ENCODE assay signal across 8 cellular contexts in the genomic region with DNA sequence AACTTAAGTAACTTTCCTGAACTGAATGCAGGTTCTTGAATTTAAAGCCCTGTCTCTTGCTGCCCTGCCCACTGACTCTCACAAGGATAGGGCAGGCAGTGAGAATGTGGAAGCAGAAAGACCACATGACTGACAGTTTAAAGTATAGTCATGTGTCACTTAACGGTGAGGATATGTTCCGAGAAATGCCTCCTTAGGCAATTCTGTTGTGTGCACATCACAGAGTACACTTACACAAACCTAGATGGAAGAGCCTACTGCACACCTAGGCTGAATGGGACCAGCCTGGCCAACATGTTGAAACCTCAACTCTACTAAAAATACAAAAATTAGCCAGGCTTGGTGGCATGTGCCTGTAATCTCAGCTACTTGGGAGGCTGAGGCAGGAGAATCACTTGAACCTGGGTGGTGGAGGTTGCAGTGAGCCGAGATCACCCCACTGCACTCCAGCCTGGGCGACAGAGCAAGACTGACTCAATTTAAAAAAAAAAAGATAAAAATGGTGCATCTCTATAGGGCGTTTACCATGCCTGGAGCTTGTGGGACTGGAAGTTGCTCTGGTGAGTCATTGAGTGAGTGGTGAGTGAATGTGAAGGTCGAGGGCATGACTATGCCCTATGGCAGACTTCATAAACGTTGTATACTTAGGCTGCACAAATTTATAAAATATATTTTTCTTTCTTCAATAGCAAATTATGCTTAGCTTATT. TPM values are rescaled to one million over a fixed set of nuclear protein-coding genes. Genes with fewer than 3 reads are reported as not detected.
DNase-seq lines count a peak whose midpoint lies in the region; ATAC-seq, FAIRE-seq and TF ChIP-seq lines count a peak whose summit lies in the region.

No MANE protein-coding gene starts in this region.

- H3K9me2 ChIP-seq in OCI-LY7 (ENCODE audit: insufficient read depth, low read length), result no peaks in the 10 kb centered on the region

- H3K4me3 ChIP-seq in OCI-LY7 (ENCODE audit: low read depth, low read length, poor library complexity, severe bottlenecking) (no peak overlapping the region), bronchial epithelial cell (ENCODE audit: low read depth, low read length) (no peak overlapping the region)
- H3K4me3 ChIP-seq in naive thymus-derived CD4-positive, alpha-beta T cell (ENCODE audit: low read length), result no peak overlapping the region

- BruUV-seq in OCI-LY7 (replicated peaks; lab: Mats Ljungman, UMichigan), result no TSS peak

- no peak overlapping the region for H3K4me2 ChIP-seq in OCI-LY7 (ENCODE audit: low read length)

- H3K4me1 Mint-ChIP-seq in naive thymus-derived CD4-positive, alpha-beta T cell, result peaks cover 14 to 78% (median 35%) of the 10 kb centered on the region in 7 donors

- no peak for FAIRE-seq in bronchial epithelial cell (lab: Jason Lieb, UNC)

- no peak for TF ChIP-seq CTCF in OCI-LY7 (conservative IDR thresholded peaks at IDR 0.05; ENCODE audit: low read length)
- no peak for TF ChIP-seq CTCF in bronchial epithelial cell (IDR thresholded peaks at IDR 0.05; ENCODE audit: insufficient read depth, low read length, severe bottlenecking)

- peaks cover 0 to 4% (median 0%) of the 10 kb centered on the region in 5 donors for H3K27me3 Mint-ChIP-seq in naive thymus-derived CD4-positive, alpha-beta T cell

- DNase-seq in GF-D8 (lab: John Stamatoyannopoulos, UW), result peak; percentile 98
- no peak for DNase-seq in OCI-LY7 (ENCODE audit: low spot score)
- DNase-seq in bronchial epithelial cell (ENCODE audit: low read depth), result peak; percentile 96
- peak in 1 of 9 donors; percentile 42 for DNase-seq in naive thymus-derived CD4-positive, alpha-beta T cell
- no peak for DNase-seq in NCI-H345 (lab: John Stamatoyannopoulos, UW)
- DNase-seq in NCI-H1105 (lab: John Stamatoyannopoulos, UW), result no peak

- no peaks in the 10 kb centered on the region for H3K9me3 Mint-ChIP-seq in naive thymus-derived CD4-positive, alpha-beta T cell

- intact Hi-C loops in OCI-LY7 (cut with micrococcal nuclease; ENCODE audit: unreplicated experiment), result loop anchor here (5.0 kb wide), 1 partner anchor 108 kb away; a partner anchor contains a TSS
- intact Hi-C loops in naive thymus-derived CD4-positive, alpha-beta T cell (cut with micrococcal nuclease), result loop anchor here in 1 of 2 donors (1.0 kb wide), 1 partner anchor 9 kb away; no protein-coding TSS in a partner anchor

- CTCF ChIA-PET in OCI-LY7 (lab: Charles Lee; ENCODE audit: unreplicated experiment), result no interaction called here
- CTCF ChIA-PET in naive thymus-derived CD4-positive, alpha-beta T cell (lab: Charles Lee), result no interaction called here

- H3K79me2 ChIP-seq in OCI-LY7 (ENCODE audit: insufficient read depth, low read depth, low read length), result no peaks in the 10 kb centered on the region

- peaks cover 2% of the 10 kb centered on the region; the same call in 1 of the 2 replicates for H3K9me3 ChIP-seq in OCI-LY7 (ENCODE audit: low read length)
- H3K9me3 ChIP-seq in naive thymus-derived CD4-positive, alpha-beta T cell (ENCODE audit: control insufficient read depth in 2 of 3, low read length in 3 of 3), result no peaks in the 10 kb centered on the region

- peaks cover 0 to 6% (median 0%) of the 10 kb centered on the region in 5 donors for H3K36me3 Mint-ChIP-seq in naive thymus-derived CD4-positive, alpha-beta T cell

- peaks cover 74% of the 10 kb centered on the region for H3K4me1 ChIP-seq in OCI-LY7 (ENCODE audit: insufficient read depth, low read length, poor library complexity, severe bottlenecking)
- peaks cover 0 to 4% of the 10 kb centered on the region in 2 donors for H3K4me1 ChIP-seq in naive thymus-derived CD4-positive, alpha-beta T cell (ENCODE audit: control insufficient read depth in 2 of 2, insufficient read depth in 2 of 2, low read length in 2 of 2)

- H3K27ac Mint-ChIP-seq in naive thymus-derived CD4-positive, alpha-beta T cell, result peak overlapping the region in 1 of 9 donors; percentile 92

- POLR2A ChIA-PET in OCI-LY7 (lab: Charles Lee), result interaction anchor here (0.6 to 1.9 kb wide), 10 partner anchors 8 to 196 kb away, joined by 3 to 6 read pairs (median 3); no protein-coding TSS in a partner anchor
- POLR2A ChIA-PET in naive thymus-derived CD4-positive, alpha-beta T cell (lab: Charles Lee), result no interaction called here

- H3K4me3 Mint-ChIP-seq in naive thymus-derived CD4-positive, alpha-beta T cell, result peak overlapping the region in 1 of 10 donors; percentile 81

- peak overlapping the region; percentile 10 for H3K27ac ChIP-seq in OCI-LY7 (ENCODE audit: low read depth, low read length, poor library complexity, severe bottlenecking)
- H3K27ac ChIP-seq in naive thymus-derived CD4-positive, alpha-beta T cell (ENCODE audit: low read depth, low read length), result no peak overlapping the region

- no peaks in the 10 kb centered on the region for H3K36me3 ChIP-seq in OCI-LY7 (ENCODE audit: insufficient read depth, low read length)
- H3K36me3 ChIP-seq in bronchial epithelial cell (ENCODE audit: control insufficient read depth, insufficient read depth, low read length), result no peaks in the 10 kb centered on the region
- no peaks in the 10 kb centered on the region for H3K36me3 ChIP-seq in naive thymus-derived CD4-positive, alpha-beta T cell (ENCODE audit: control insufficient read depth in 2 of 3, insufficient read depth in 3 of 3, low read length in 3 of 3)

- ATAC-seq in naive thymus-derived CD4-positive, alpha-beta T cell, result peak; percentile 71
- ATAC-seq in GM18870 (IDR thresholded peaks at IDR 0.05; ENCODE audit: unreplicated experiment) (no peak), HG02884 (IDR thresholded peaks at IDR 0.05; ENCODE audit: unreplicated experiment) (no peak)

- H4K20me1 ChIP-seq in OCI-LY7 (ENCODE audit: insufficient read depth, low read length), result no peaks in the 10 kb centered on the region

- no peaks in the 10 kb centered on the region for H3K27me3 ChIP-seq in bronchial epithelial cell (ENCODE audit: control insufficient read depth, insufficient read depth, low read length)
- H3K27me3 ChIP-seq in naive thymus-derived CD4-positive, alpha-beta T cell (ENCODE audit: control insufficient read depth in 2 of 2, insufficient read depth in 2 of 2, low read length in 2 of 2), result no peaks in the 10 kb centered on the region

- H2AFZ ChIP-seq in OCI-LY7 (ENCODE audit: low read length), result peak overlapping the region; percentile 72; the same call in 1 of the 2 replicates

RNA-seq across cellular contexts. Expression of a gene that starts 18.9 kb away (rescaled TPM):
- 91.9 and 135 TPM in 2 replicates for total RNA-seq in OCI-LY7 (2014; rRNA removed; shearing (Covaris generic))
- total RNA-seq in OCI-LY7 (2022) (174 and 182 TPM in 2 replicates), bronchial epithelial cell (165 and 259 TPM in 2 replicates)
- total RNA-seq in naive thymus-derived CD4-positive, alpha-beta T cell, result 100 to 1,000 TPM in 3 of 5 experiments, 10 to 100 TPM in 2; 83.3 to 177 (median 103) TPM
- 10 to 100 TPM; 57.4 to 99.8 TPM for polyA plus RNA-seq in naive thymus-derived CD4-positive, alpha-beta T cell

RNA-seq across cellular contexts. Expression of a gene that starts 46.8 kb away (rescaled TPM):
- total RNA-seq in OCI-LY7 (2014; rRNA removed; shearing (Covaris generic)), result 336 and 350 TPM in 2 replicates
- total RNA-seq in OCI-LY7 (2022), result 322 and 324 TPM in 2 replicates
- 371 and 535 TPM in 2 replicates for total RNA-seq in bronchial epithelial cell
- total RNA-seq in naive thymus-derived CD4-positive, alpha-beta T cell, result 100 to 1,000 TPM; 259 to 366 (median 327) TPM
- polyA plus RNA-seq in naive thymus-derived CD4-positive, alpha-beta T cell, result 1,000 to 10,000 TPM in 1 of 2 donors, 100 to 1,000 TPM in 1; 935 to 1,159 TPM

RNA-seq across cellular contexts. Expression of a gene that starts 48.2 kb away (rescaled TPM):
- 90.6 and 104 TPM in 2 replicates for total RNA-seq in OCI-LY7 (2014; rRNA removed; shearing (Covaris generic))
- total RNA-seq in OCI-LY7 (2022) (287 and 320 TPM in 2 replicates), bronchial epithelial cell (30.5 and 35.6 TPM in 2 replicates)
- 10 to 100 TPM; 45.7 to 56.4 (median 52.5) TPM for total RNA-seq in naive thymus-derived CD4-positive, alpha-beta T cell
- polyA plus RNA-seq in naive thymus-derived CD4-positive, alpha-beta T cell, result 100 to 1,000 TPM in 1 of 2 donors, 10 to 100 TPM in 1; 85.3 to 135 TPM

Comparison
In these comparisons a context has a peak if more than half of its experiments do, and no peak if none do; other contexts are left out.
1. DNase-seq: peak in GF-D8 (single experiment) and bronchial epithelial cell (single experiment); none in OCI-LY7 (single experiment), NCI-H345 (single experiment) and NCI-H1105 (single experiment).